Comparison of ENCODE assay signal across 2 cellular contexts in genomic region chr6:30321692-30322388, GRCh38.
TF ChIP-seq lines count a peak whose summit lies in the region.

No MANE protein-coding gene starts in this region.

TF ChIP-seq in IMR-90, 13 proteins besides CTCF, POLR2A, EP300 and RAD21:
- no peak for TF ChIP-seq CHD1 (IDR thresholded peaks at IDR 0.05; ENCODE audit: low read depth, low read length)
- TF ChIP-seq CEBPB (IDR thresholded peaks at IDR 0.05; ENCODE audit: low read depth, low read length) = peak; percentile 75
- no peak for TF ChIP-seq NFE2L2 (IDR thresholded peaks at IDR 0.05; ENCODE audit: low read depth, low read length)
- TF ChIP-seq ELK1 (IDR thresholded peaks at IDR 0.05; ENCODE audit: borderline replicate concordance, low read depth, low read length) = no peak
- TF ChIP-seq MAFK (IDR thresholded peaks at IDR 0.05; ENCODE audit: low read depth, low read length) = no peak
- no peak for TF ChIP-seq RFX5 (IDR thresholded peaks at IDR 0.05; ENCODE audit: low read depth, low read length)
- no peak for TF ChIP-seq FOS (IDR thresholded peaks at IDR 0.05; ENCODE audit: low read depth, low read length)
- TF ChIP-seq BHLHE40 (IDR thresholded peaks at IDR 0.05; ENCODE audit: low read depth, low read length) = no peak

TF ChIP-seq in GM12878, 131 proteins besides CTCF, POLR2A, EP300 and RAD21:
- TF ChIP-seq ESRRA (IDR thresholded peaks at IDR 0.05; ENCODE audit: low read length) = no peak
- no peak for TF ChIP-seq MLLT1 (IDR thresholded peaks at IDR 0.05)
- no peak for TF ChIP-seq NFIC (IDR thresholded peaks at IDR 0.05; ENCODE audit: low read depth, low read length)
- TF ChIP-seq BHLHE40 (IDR thresholded peaks at IDR 0.05; ENCODE audit: borderline replicate concordance in 1 of 2, low read depth in 2 of 2, low read length in 1 of 2) = no peak
- no peak for TF ChIP-seq USF1 (IDR thresholded peaks at IDR 0.05; ENCODE audit: borderline replicate concordance, extremely low read length, insufficient read depth, low read depth, low read length)
- no peak for TF ChIP-seq ETV6 (conservative IDR thresholded peaks at IDR 0.05 in 1 of 2, IDR thresholded peaks at IDR 0.05 in 1 of 2; ENCODE audit: borderline replicate concordance in 1 of 2, low read depth in 1 of 2)
- no peak for TF ChIP-seq ZBTB40 (IDR thresholded peaks at IDR 0.05; ENCODE audit: borderline replicate concordance)
- no peak for TF ChIP-seq NRF1 (conservative IDR thresholded peaks at IDR 0.05; ENCODE audit: low read depth, low read length)
- TF ChIP-seq EGR1 (IDR thresholded peaks at IDR 0.05; ENCODE audit: borderline replicate concordance in 1 of 2, low read depth in 2 of 2, low read length in 2 of 2) = no peak
